In genomic region chr18:48408111-48408726, GRCh38 we compare ENCODE assay signal across 8 cellular contexts. TPM values are rescaled to one million over a fixed set of nuclear protein-coding genes. Genes with fewer than 3 reads are reported as not detected.
DNase-seq lines count a peak whose midpoint lies in the region; ATAC-seq, FAIRE-seq and TF ChIP-seq lines count a peak whose summit lies in the region.

No MANE protein-coding gene starts in this region.

- peaks cover 60% of the 10 kb centered on the region for H3K27me3 Mint-ChIP-seq in activated T-helper 17 cell treated with anti-CD3 and anti-CD28 coated beads, Interleukin-2, amount 50 U/mL, for 72 hours

- DNase-seq in stimulated activated effector memory CD8-positive, alpha-beta T cell treated with anti-CD3 and anti-CD28 coated beads, Interleukin-12 subunit alpha, Interleukin-12 subunit beta, amount 100 ng/mL, for 72 hours (ENCODE audit: low spot score in 2 of 2) = no peak
- no peak for DNase-seq in effector memory CD4-positive, alpha-beta T cell
- DNase-seq in DMS 273 treated with DMSO at 0.1 percent for 48 hours (lab: John Stamatoyannopoulos, UW) = no peak
- DNase-seq in RCC 7860 (ENCODE audit: low spot score) = no peak

- no peaks in the 10 kb centered on the region for H3K9me3 Mint-ChIP-seq in activated T-helper 17 cell treated with anti-CD3 and anti-CD28 coated beads, Interleukin-2, amount 50 U/mL, for 72 hours
- H3K9me3 Mint-ChIP-seq in stimulated activated effector memory CD8-positive, alpha-beta T cell treated with anti-CD3 and anti-CD28 coated beads, Interleukin-12 subunit alpha, Interleukin-12 subunit beta, amount 100 ng/mL, for 72 hours = no peaks in the 10 kb centered on the region

- FAIRE-seq in RCC 7860 (lab: Jason Lieb, UNC) = no peak

- no peaks in the 10 kb centered on the region for H3K9me3 ChIP-seq in HEK293 (ENCODE audit: control insufficient read depth, insufficient read depth, low read depth, low read length)
- peaks cover 4% of the 10 kb centered on the region; the same call in 1 of the 2 replicates for H3K9me3 ChIP-seq in iPS-20b (ENCODE audit: insufficient read depth, low read depth, low read length)
- H3K9me3 ChIP-seq in effector memory CD4-positive, alpha-beta T cell (ENCODE audit: control insufficient read depth, low read length) = no peaks in the 10 kb centered on the region

- H3K36me3 ChIP-seq in HEK293 (ENCODE audit: control insufficient read depth in 2 of 2, insufficient read depth in 1 of 2, low read length in 2 of 2) (no peaks in the 10 kb centered on the region), iPS-20b (ENCODE audit: insufficient read depth, low read depth, low read length) (no peaks in the 10 kb centered on the region)
- no peaks in the 10 kb centered on the region for H3K36me3 ChIP-seq in effector memory CD4-positive, alpha-beta T cell (ENCODE audit: control insufficient read depth, insufficient read depth, low read length)

- peaks cover 83% of the 10 kb centered on the region for H3K27me3 ChIP-seq in iPS-20b (ENCODE audit: insufficient read depth, low read length)
- peaks cover 27% of the 10 kb centered on the region for H3K27me3 ChIP-seq in effector memory CD4-positive, alpha-beta T cell (replicated peaks; ENCODE audit: control insufficient read depth, insufficient read depth, low read length, poor library complexity, severe bottlenecking)

- no peak for TF ChIP-seq CTCF in HEK293 (tag by site-specific recombination; IDR thresholded peaks at IDR 0.05)

- H3K4me1 ChIP-seq in HEK293 (ENCODE audit: control insufficient read depth, insufficient read depth, low read length) (peaks cover 5% of the 10 kb centered on the region), iPS-20b (ENCODE audit: insufficient read depth, low read length) (peaks cover 10% of the 10 kb centered on the region; the same call in 1 of the 2 replicates)
- H3K4me1 ChIP-seq in effector memory CD4-positive, alpha-beta T cell (ENCODE audit: control insufficient read depth, insufficient read depth, low read length, poor library complexity, severe bottlenecking) = peaks cover 18% of the 10 kb centered on the region

- no peak overlapping the region for H3K9ac ChIP-seq in iPS-20b (ENCODE audit: low read depth, low read length)

- H3K4me1 Mint-ChIP-seq in activated T-helper 17 cell treated with anti-CD3 and anti-CD28 coated beads, Interleukin-2, amount 50 U/mL, for 72 hours = no peaks in the 10 kb centered on the region
- H3K4me1 Mint-ChIP-seq in stimulated activated effector memory CD8-positive, alpha-beta T cell treated with anti-CD3 and anti-CD28 coated beads, Interleukin-12 subunit alpha, Interleukin-12 subunit beta, amount 100 ng/mL, for 72 hours = peaks cover 15% of the 10 kb centered on the region

- no peak overlapping the region for H3K27ac Mint-ChIP-seq in activated T-helper 17 cell treated with anti-CD3 and anti-CD28 coated beads, Interleukin-2, amount 50 U/mL, for 72 hours
- no peak overlapping the region for H3K27ac Mint-ChIP-seq in stimulated activated effector memory CD8-positive, alpha-beta T cell treated with anti-CD3 and anti-CD28 coated beads, Interleukin-12 subunit alpha, Interleukin-12 subunit beta, amount 100 ng/mL, for 72 hours

- no peaks in the 10 kb centered on the region for H3K36me3 Mint-ChIP-seq in activated T-helper 17 cell treated with anti-CD3 and anti-CD28 coated beads, Interleukin-2, amount 50 U/mL, for 72 hours (ENCODE audit: low read depth)
- no peaks in the 10 kb centered on the region for H3K36me3 Mint-ChIP-seq in stimulated activated effector memory CD8-positive, alpha-beta T cell treated with anti-CD3 and anti-CD28 coated beads, Interleukin-12 subunit alpha, Interleukin-12 subunit beta, amount 100 ng/mL, for 72 hours

- CTCF ChIA-PET in HEK293 (lab: Yijun Ruan, JAX) = interaction anchor here (0.8 kb wide), 2 partner anchors 9 to 14 kb away, joined by 3 read pairs; no protein-coding TSS in a partner anchor

- H3K4me3 Mint-ChIP-seq in activated T-helper 17 cell treated with anti-CD3 and anti-CD28 coated beads, Interleukin-2, amount 50 U/mL, for 72 hours = peak overlapping the region; percentile 57
- peak overlapping the region; percentile 48 for H3K4me3 Mint-ChIP-seq in stimulated activated effector memory CD8-positive, alpha-beta T cell treated with anti-CD3 and anti-CD28 coated beads, Interleukin-12 subunit alpha, Interleukin-12 subunit beta, amount 100 ng/mL, for 72 hours

- no peak for ATAC-seq in activated T-helper 17 cell treated with anti-CD3 and anti-CD28 coated beads, Interleukin-2, amount 50 U/mL, for 72 hours (replicated peaks)
- no peak for ATAC-seq in stimulated activated effector memory CD8-positive, alpha-beta T cell treated with anti-CD3 and anti-CD28 coated beads, Interleukin-12 subunit alpha, Interleukin-12 subunit beta, amount 100 ng/mL, for 72 hours
- ATAC-seq in HG02798 (IDR thresholded peaks at IDR 0.05; ENCODE audit: poor library complexity, unreplicated experiment) = no peak

- POLR2A ChIA-PET in HEK293 (lab: Yijun Ruan, JAX) = no interaction called here

- H3K27ac ChIP-seq in HEK293 (ENCODE audit: extremely low read depth, low read depth, low read length) (no peak overlapping the region), iPS-20b (ENCODE audit: low read length) (no peak overlapping the region)
- no peak overlapping the region for H3K27ac ChIP-seq in effector memory CD4-positive, alpha-beta T cell (ENCODE audit: insufficient read depth, low read length, poor library complexity, severe bottlenecking)

- H3K4me3 ChIP-seq in HEK293 (ENCODE audit: low read depth, low read length) = peak overlapping the region; percentile 33
- peak overlapping the region; percentile 70 for H3K4me3 ChIP-seq in iPS-20b (ENCODE audit: low read length)
- H3K4me3 ChIP-seq in effector memory CD4-positive, alpha-beta T cell (ENCODE audit: insufficient read depth, low read depth, low read length, poor library complexity, severe bottlenecking) = no peak overlapping the region

TF ChIP-seq in HEK293, 187 proteins besides CTCF, POLR2A, EP300 and RAD21:
- peak; percentile 49; the same call in 1 of the 2 replicates for TF ChIP-seq SCRT2 (tag by site-specific recombination; IDR thresholded peaks at IDR 0.05)
- TF ChIP-seq ZNF76 (tag by site-specific recombination; IDR thresholded peaks at IDR 0.05; ENCODE audit: borderline replicate concordance, low read depth) = no peak

RNA-seq across cellular contexts. Expression of gene ZBTB7C, which starts 1.0 kb away (rescaled TPM):
- under 1 TPM; 0.04 to 0.40 TPM for total RNA-seq in activated T-helper 17 cell treated with anti-CD3 and anti-CD28 coated beads, Interleukin-2, amount 50 U/mL, for 72 hours
